Comparison of ENCODE assay signal across 1 cellular context in the genomic region with DNA sequence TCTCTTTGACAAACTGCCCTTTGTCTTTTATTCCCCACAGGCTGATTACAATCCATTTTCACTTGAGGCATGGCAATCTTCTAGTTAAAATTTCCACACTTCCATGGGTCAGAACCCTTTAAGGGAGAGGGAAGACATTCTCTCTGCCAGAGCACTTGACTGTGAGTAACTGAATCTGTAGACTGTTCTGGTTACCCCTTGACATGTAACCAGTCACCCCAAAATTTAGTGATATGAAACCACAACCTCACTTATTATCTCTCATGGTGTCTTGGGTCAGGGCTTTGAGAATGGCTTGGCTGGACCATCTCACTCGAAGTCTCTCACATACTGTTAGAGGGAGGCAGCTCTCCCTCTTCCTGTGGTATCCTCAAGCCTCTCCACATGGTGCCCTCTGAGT.
TF ChIP-seq lines count a peak whose summit lies in the region.

No MANE protein-coding gene starts in this region.

TF ChIP-seq in IMR-90, 13 proteins besides CTCF, POLR2A, EP300 and RAD21:
- TF ChIP-seq NFE2L2 (IDR thresholded peaks at IDR 0.05; ENCODE audit: low read depth, low read length) (no peak), BHLHE40 (IDR thresholded peaks at IDR 0.05; ENCODE audit: low read depth, low read length) (no peak), MAFK (IDR thresholded peaks at IDR 0.05; ENCODE audit: low read depth, low read length) (no peak), RCOR1 (IDR thresholded peaks at IDR 0.05; ENCODE audit: insufficient replicate concordance, low read length) (no peak), FOS (IDR thresholded peaks at IDR 0.05; ENCODE audit: low read depth, low read length) (no peak), RFX5 (IDR thresholded peaks at IDR 0.05; ENCODE audit: low read depth, low read length) (no peak), CHD1 (IDR thresholded peaks at IDR 0.05; ENCODE audit: low read depth, low read length) (no peak), MAZ (IDR thresholded peaks at IDR 0.05; ENCODE audit: borderline replicate concordance, low read depth, low read length) (no peak), MXI1 (IDR thresholded peaks at IDR 0.05; ENCODE audit: borderline replicate concordance, low read depth, low read length) (no peak), SMC3 (IDR thresholded peaks at IDR 0.05; ENCODE audit: low read depth, low read length) (no peak), CEBPB (IDR thresholded peaks at IDR 0.05; ENCODE audit: low read depth, low read length) (no peak)
- TF ChIP-seq, protein P1, sequence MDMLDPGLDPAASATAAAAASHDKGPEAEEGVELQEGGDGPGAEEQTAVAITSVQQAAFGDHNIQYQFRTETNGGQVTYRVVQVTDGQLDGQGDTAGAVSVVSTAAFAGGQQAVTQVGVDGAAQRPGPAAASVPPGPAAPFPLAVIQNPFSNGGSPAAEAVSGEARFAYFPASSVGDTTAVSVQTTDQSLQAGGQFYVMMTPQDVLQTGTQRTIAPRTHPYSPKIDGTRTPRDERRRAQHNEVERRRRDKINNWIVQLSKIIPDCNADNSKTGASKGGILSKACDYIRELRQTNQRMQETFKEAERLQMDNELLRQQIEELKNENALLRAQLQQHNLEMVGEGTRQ (IDR thresholded peaks at IDR 0.05; ENCODE audit: low read depth, low read length), result no peak
- TF ChIP-seq, protein P2, sequence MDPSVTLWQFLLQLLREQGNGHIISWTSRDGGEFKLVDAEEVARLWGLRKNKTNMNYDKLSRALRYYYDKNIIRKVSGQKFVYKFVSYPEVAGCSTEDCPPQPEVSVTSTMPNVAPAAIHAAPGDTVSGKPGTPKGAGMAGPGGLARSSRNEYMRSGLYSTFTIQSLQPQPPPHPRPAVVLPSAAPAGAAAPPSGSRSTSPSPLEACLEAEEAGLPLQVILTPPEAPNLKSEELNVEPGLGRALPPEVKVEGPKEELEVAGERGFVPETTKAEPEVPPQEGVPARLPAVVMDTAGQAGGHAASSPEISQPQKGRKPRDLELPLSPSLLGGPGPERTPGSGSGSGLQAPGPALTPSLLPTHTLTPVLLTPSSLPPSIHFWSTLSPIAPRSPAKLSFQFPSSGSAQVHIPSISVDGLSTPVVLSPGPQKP (IDR thresholded peaks at IDR 0.05; ENCODE audit: borderline replicate concordance, low read depth, low read length), result no peak
